ENCODE assay signal across 11 cellular contexts in genomic region chr15:52682776-52683175, GRCh38. TPM values are rescaled to one million over a fixed set of nuclear protein-coding genes. Genes with fewer than 3 reads are reported as not detected.
A peak's percentile ranks its signal among the peaks of the same experiment; 100 is the strongest.
DNase-seq lines count a peak whose midpoint lies in the region; ATAC-seq and FAIRE-seq lines count a peak whose summit lies in the region.
"Had no signal": no experiment of that assay in that cellular context is flagged by ENCODE, and none has a peak within 500 bp of the region (broad histone marks: within the 10 kb centered on the region; RNA-seq: fewer than 3 reads in every experiment).

No MANE protein-coding gene starts in this region.

- H3K27ac Mint-ChIP-seq in naive thymus-derived CD4-positive, alpha-beta T cell = peak overlapping the region in 8 of 9 donors; percentile 40 to 91 (median 74)

- H3K36me3 ChIP-seq in naive thymus-derived CD4-positive, alpha-beta T cell (ENCODE audit: control insufficient read depth in 2 of 3, insufficient read depth in 3 of 3, low read length in 3 of 3) = peaks cover 0 to 10% (median 0%) of the 10 kb centered on the region in 3 experiments
- H3K36me3 ChIP-seq: ovary, SJCRH30, tibial nerve had no signal

- peak overlapping the region in 6 of 10 donors; percentile 14 to 59 (median 35) for H3K4me3 Mint-ChIP-seq in naive thymus-derived CD4-positive, alpha-beta T cell

- no peak overlapping the region for H3K27ac ChIP-seq in naive thymus-derived CD4-positive, alpha-beta T cell (ENCODE audit: low read depth, low read length)
- H3K27ac ChIP-seq: ovary, SJCRH30 had no signal

- peaks cover 0 to 6% (median 0%) of the 10 kb centered on the region in 5 donors for H3K36me3 Mint-ChIP-seq in naive thymus-derived CD4-positive, alpha-beta T cell

- intact Hi-C loops in naive thymus-derived CD4-positive, alpha-beta T cell (cut with micrococcal nuclease) = loop anchor here in 1 of 2 donors (2.0 kb wide), 1 partner anchor 946 kb away; the partner anchor contains the start of gene LYSMD2

- CTCF ChIA-PET in naive thymus-derived CD4-positive, alpha-beta T cell (lab: Charles Lee) = interaction anchor here (0.6 to 1.0 kb wide), 2 partner anchors 35 to 47 kb away, joined by 3 read pairs; no protein-coding TSS in a partner anchor

- no peak overlapping the region for H3K4me3 ChIP-seq in naive thymus-derived CD4-positive, alpha-beta T cell (ENCODE audit: low read length)
- H3K4me3 ChIP-seq: ovary, SJCRH30, tibial nerve had no signal

- POLR2A ChIA-PET in naive thymus-derived CD4-positive, alpha-beta T cell (lab: Charles Lee) = interaction anchor here (1.1 to 2.0 kb wide), 4 partner anchors 9 to 52 kb away, joined by 3 to 15 read pairs (median 4); no protein-coding TSS in a partner anchor

- DNase-seq in SKM-1 treated with dmso at 0.1 percent for 144 hours (lab: John Stamatoyannopoulos, UW; ENCODE audit: unreplicated experiment) = peak; percentile 91
- DNase-seq in naive thymus-derived CD4-positive, alpha-beta T cell = peak in 7 of 9 donors; percentile 29 to 68 (median 55)
- no peak for DNase-seq in frontal cortex (ENCODE audit: low spot score in 2 of 2)
- no peak for DNase-seq in NCI-H1930 (lab: John Stamatoyannopoulos, UW)
- DNase-seq: EL, ovary, SJCRH30 had no signal

- no peak for FAIRE-seq in frontal cortex (lab: Jason Lieb, UNC)

- no peaks in the 10 kb centered on the region for H3K27me3 ChIP-seq in naive thymus-derived CD4-positive, alpha-beta T cell (ENCODE audit: control insufficient read depth in 2 of 2, insufficient read depth in 2 of 2, low read length in 2 of 2)
- H3K27me3 ChIP-seq: ovary, SJCRH30, tibial nerve had no signal

- H3K27me3 Mint-ChIP-seq in naive thymus-derived CD4-positive, alpha-beta T cell = peaks cover 0 to 17% (median 0%) of the 10 kb centered on the region in 5 donors

- H3K4me1 ChIP-seq in naive thymus-derived CD4-positive, alpha-beta T cell (ENCODE audit: control insufficient read depth in 2 of 2, insufficient read depth in 2 of 2, low read length in 2 of 2) = peaks cover 18 to 23% of the 10 kb centered on the region in 2 donors

- H3K9me3 ChIP-seq in naive thymus-derived CD4-positive, alpha-beta T cell (ENCODE audit: control insufficient read depth in 2 of 3, low read length in 3 of 3) = no peaks in the 10 kb centered on the region
- H3K9me3 ChIP-seq: ovary, SJCRH30, tibial nerve had no signal

- peaks cover 19 to 36% (median 26%) of the 10 kb centered on the region in 7 donors for H3K4me1 Mint-ChIP-seq in naive thymus-derived CD4-positive, alpha-beta T cell

- no peaks in the 10 kb centered on the region for H3K9me3 Mint-ChIP-seq in naive thymus-derived CD4-positive, alpha-beta T cell

- ATAC-seq in GM18498 (IDR thresholded peaks at IDR 0.05; ENCODE audit: unreplicated experiment) (peak; percentile 22), HG03460 (IDR thresholded peaks at IDR 0.05; ENCODE audit: unreplicated experiment) (peak; percentile 21), GM21360 (IDR thresholded peaks at IDR 0.05; ENCODE audit: unreplicated experiment) (no peak)
- ATAC-seq in naive thymus-derived CD4-positive, alpha-beta T cell = peak; percentile 39

RNA-seq across cellular contexts. Expression of gene ATOSA, which starts 3.6 kb away (rescaled TPM):
- 100 to 1,000 TPM in 2 of 5 experiments, 10 to 100 TPM in 3; 35.1 to 117 (median 95.7) TPM for total RNA-seq in naive thymus-derived CD4-positive, alpha-beta T cell
- 1 to 10 TPM; 8.3 to 9.3 TPM for polyA plus RNA-seq in naive thymus-derived CD4-positive, alpha-beta T cell
- 42.0 TPM for total RNA-seq in frontal cortex

Comparison
In these comparisons a context has a peak if more than half of its experiments do, and no peak if none do; other contexts are left out.
1. DNase-seq: peak in SKM-1 treated with dmso at 0.1 percent for 144 hours (single experiment) and naive thymus-derived CD4-positive, alpha-beta T cell (7 of 9); none in frontal cortex (0 of 2) and NCI-H1930 (0 of 2).